Comparison of ENCODE assay signal across 16 cellular contexts in genomic region chr1:110768595-110768994, GRCh38.
"Had no signal": no experiment of that assay in that cellular context is flagged by ENCODE, and none has a peak within 500 bp of the region (broad histone marks: within the 10 kb centered on the region; RNA-seq: fewer than 3 reads in every experiment).

No MANE protein-coding gene starts in this region.

- DNase-seq: effector CD4-positive, alpha-beta T cell; endodermal cell; erythroblast; foreskin keratinocyte; head of caudate nucleus; kidney glomerular epithelial cell; mesendoderm; naive B cell; occipital lobe; pancreas; right cardiac atrium; stimulated activated CD4-positive, alpha-beta T cell treated with anti-CD3 and anti-CD28 coated beads, Interleukin-4, amount 100 ng/mL, for 1 hour; stimulated activated CD8-positive, alpha-beta memory T cell treated with anti-CD3 and anti-CD28 coated beads, Interleukin-4, amount 100 ng/mL, for 48 hours; stimulated activated naive CD8-positive, alpha-beta T cell treated with anti-CD3 and anti-CD28 coated beads, Interleukin-15, Interleukin-2, amounts not matched to agents 100 U/mL and 50 U/mL, for 24 hours; thyroid gland; uterus had no signal
